ENCODE assay signal across 10 cellular contexts in the genomic region with DNA sequence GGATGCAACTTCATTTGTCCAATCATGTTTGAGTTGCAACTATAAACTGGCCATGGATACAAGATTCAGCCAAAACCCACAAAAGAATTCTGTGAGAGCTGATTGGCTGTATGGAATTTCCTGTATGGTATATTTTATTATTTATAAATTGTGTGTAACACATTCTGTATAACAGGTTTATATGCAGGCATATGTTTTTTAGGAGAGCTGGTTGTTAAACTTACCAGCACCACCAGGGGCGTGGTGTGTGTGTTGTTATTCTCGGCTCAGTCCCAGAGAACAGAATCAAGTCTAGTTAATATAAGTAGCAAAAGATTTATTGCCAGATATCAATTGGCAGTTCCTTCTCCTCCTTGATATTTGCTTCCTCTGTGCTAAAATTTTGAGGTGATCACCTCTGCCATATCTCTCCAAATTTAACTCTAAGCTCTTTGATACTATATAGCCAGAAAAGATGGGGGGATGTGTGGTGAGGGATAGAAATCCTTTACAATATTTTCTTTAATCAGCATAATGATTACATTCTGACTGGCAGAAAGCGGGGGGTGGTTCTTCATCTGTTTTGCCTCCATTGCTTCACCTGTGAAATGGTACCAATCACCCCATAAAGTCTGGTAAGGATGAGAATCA. TPM values are rescaled to one million over a fixed set of nuclear protein-coding genes. Genes with fewer than 3 reads are reported as not detected.
DNase-seq lines count a peak whose midpoint lies in the region; ATAC-seq and TF ChIP-seq lines count a peak whose summit lies in the region.
"Had no signal": no experiment of that assay in that cellular context is flagged by ENCODE, and none has a peak within 500 bp of the region (broad histone marks: within the 10 kb centered on the region; RNA-seq: fewer than 3 reads in every experiment).

No MANE protein-coding gene starts in this region.

- WGBS in neuronal stem cell (ENCODE audit: extremely low coverage in 2 of 2, insufficient read length in 2 of 2, insufficient replicate concordance in 1 of 2), 2 donors, result no CpG with 5 or more reads among the region's 3 CpGs

- peak overlapping the region; percentile 40 for H2AFZ ChIP-seq in neuronal stem cell (ENCODE audit: low read length)

- no peak overlapping the region for H3K9ac ChIP-seq in neuronal stem cell (ENCODE audit: low read depth, low read length, poor library complexity)
- H3K9ac ChIP-seq: BLaER1 had no signal

- no peak overlapping the region for H2AK5ac ChIP-seq in neuronal stem cell (ENCODE audit: low read depth, low read length)

- H3K27me3 ChIP-seq in neuronal stem cell (ENCODE audit: control insufficient read depth in 3 of 3, insufficient read depth in 3 of 3, low read depth in 1 of 3, low read length in 3 of 3), result no peaks in the 10 kb centered on the region
- H3K27me3 ChIP-seq: BLaER1 had no signal

- H2BK15ac ChIP-seq in neuronal stem cell (ENCODE audit: low read length), result no peak overlapping the region

- H3K27ac ChIP-seq in neuronal stem cell (replicated peaks; ENCODE audit: low read length), result no peak overlapping the region
- H3K27ac ChIP-seq: BLaER1 had no signal

- no peak overlapping the region for H2BK12ac ChIP-seq in neuronal stem cell (ENCODE audit: low read length)

- H3K14ac ChIP-seq in neuronal stem cell (ENCODE audit: low read length), result no peak overlapping the region

- peak; percentile 68 for TF ChIP-seq CTCF in choroid plexus epithelial cell (conservative IDR thresholded peaks at IDR 0.05; ENCODE audit: low read depth, low read length)

- H3K23ac ChIP-seq in neuronal stem cell (ENCODE audit: low read depth, low read length, poor library complexity), result no peak overlapping the region

- H3K18ac ChIP-seq in neuronal stem cell (ENCODE audit: low read length), result no peak overlapping the region

- no peaks in the 10 kb centered on the region for H3K79me1 ChIP-seq in neuronal stem cell (ENCODE audit: low read depth, low read length)

- H3K4me3 ChIP-seq in choroid plexus epithelial cell (ENCODE audit: low read depth, low read length), result no peak overlapping the region
- H3K4me3 ChIP-seq in neuronal stem cell (ENCODE audit: low read length in 2 of 2), result no peak overlapping the region
- H3K4me3 ChIP-seq: BLaER1 had no signal

- no peak overlapping the region for H3K4ac ChIP-seq in neuronal stem cell (ENCODE audit: low read length)

- H2BK5ac ChIP-seq in neuronal stem cell (ENCODE audit: low read length), result no peak overlapping the region

- no peak for ATAC-seq in HG02759 (IDR thresholded peaks at IDR 0.05; ENCODE audit: unreplicated experiment)
- ATAC-seq: T-cell had no signal

- no peak overlapping the region for H3K4me2 ChIP-seq in neuronal stem cell (ENCODE audit: insufficient read depth, low read length, poor library complexity, severe bottlenecking)
- H3K4me2 ChIP-seq: BLaER1 had no signal

- H3K4me1 ChIP-seq in neuronal stem cell (ENCODE audit: control insufficient read depth in 2 of 2, insufficient read depth in 1 of 2, low read depth in 1 of 2, low read length in 2 of 2), result peaks cover 0 to 3% of the 10 kb centered on the region in 2 donors

- DNase-seq in DMS53 (lab: John Stamatoyannopoulos, UW) (peak; percentile 58), DMS53 treated with DMSO at 0.1 percent for 48 hours (lab: John Stamatoyannopoulos, UW; ENCODE audit: unreplicated experiment) (no peak), NCI-H460 (ENCODE audit: extremely low read depth, low read depth) (peak; percentile 24), choroid plexus epithelial cell (ENCODE audit: low read depth) (peak; percentile 74), neuronal stem cell (ENCODE audit: low spot score) (no peak), NCI-H128 (lab: John Stamatoyannopoulos, UW; ENCODE audit: unreplicated experiment) (no peak), inferior parietal cortex (ENCODE audit: extremely low spot score) (no peak)

- H4K8ac ChIP-seq in neuronal stem cell (ENCODE audit: low read depth, low read length), result no peak overlapping the region

- no peak overlapping the region for H4K91ac ChIP-seq in neuronal stem cell (ENCODE audit: low read depth, low read length, poor library complexity)

- H2BK120ac ChIP-seq in neuronal stem cell (ENCODE audit: low read depth, low read length), result no peak overlapping the region

- H3K36me3 ChIP-seq in neuronal stem cell (replicated peaks in 1 of 2; ENCODE audit: control insufficient read depth in 2 of 2, insufficient read depth in 2 of 2, low read length in 2 of 2), result no peaks in the 10 kb centered on the region
- H3K36me3 ChIP-seq: BLaER1 had no signal

- H3K9me3 ChIP-seq in neuronal stem cell (replicated peaks in 1 of 2; ENCODE audit: control insufficient read depth in 2 of 2, insufficient read depth in 1 of 2, low read depth in 1 of 2, low read length in 2 of 2), result no peaks in the 10 kb centered on the region
- H3K9me3 ChIP-seq: BLaER1 had no signal

RNA-seq across cellular contexts. Expression of a gene that starts 22.9 kb away (rescaled TPM):
- total RNA-seq in NCI-H460 (2014; rRNA removed; shearing (Covaris generic)), result 3.7 and 7.1 TPM in 2 replicates
- 9.7 and 19.6 TPM in 2 replicates for polyA plus RNA-seq in NCI-H460 (2014; cell fraction: nucleus; rRNA removed)
- polyA plus RNA-seq in neuronal stem cell (2013, experiment 1 of 2), result 10.1 TPM
- polyA plus RNA-seq in neuronal stem cell (2013, experiment 2 of 2), result 9.8 TPM

RNA-seq across cellular contexts. Expression of a gene that starts 37.0 kb away (rescaled TPM):
- total RNA-seq in NCI-H460 (2014; rRNA removed; shearing (Covaris generic)), result 35.0 and 52.8 TPM in 2 replicates
- 102 and 111 TPM in 2 replicates for polyA plus RNA-seq in NCI-H460 (2014; cell fraction: nucleus; rRNA removed)
- 60.0 TPM for polyA plus RNA-seq in neuronal stem cell (2013, experiment 1 of 2)
- polyA plus RNA-seq in neuronal stem cell (2013, experiment 2 of 2), result 61.3 TPM

Comparison
In these comparisons a context has a peak if more than half of its experiments do, and no peak if none do; other contexts are left out.
1. DNase-seq: peak in DMS53 (single experiment), NCI-H460 (single experiment) and choroid plexus epithelial cell (single experiment); none in DMS53 treated with DMSO at 0.1 percent for 48 hours (single experiment), neuronal stem cell (single experiment), NCI-H128 (single experiment) and inferior parietal cortex (single experiment).